ENCODE assay signal across 18 cellular contexts in genomic region chr22:49228431-49229037, GRCh38.
"Had no signal": no experiment of that assay in that cellular context is flagged by ENCODE, and none has a peak within 500 bp of the region (broad histone marks: within the 10 kb centered on the region; RNA-seq: fewer than 3 reads in every experiment).

No MANE protein-coding gene starts in this region.

- H3K27ac ChIP-seq: epithelial cell of prostate, foreskin keratinocyte, hepatocyte, upper lobe of right lung, VCaP had no signal

- H3K4me1 ChIP-seq: foreskin keratinocyte, upper lobe of right lung had no signal

- H3K9me3 ChIP-seq: upper lobe of right lung had no signal

- H3K4me3 ChIP-seq: hepatocyte, upper lobe of right lung had no signal

- H3K36me3 ChIP-seq: upper lobe of right lung had no signal

- H3K27me3 ChIP-seq: foreskin keratinocyte, hepatocyte, upper lobe of right lung had no signal

- ATAC-seq: activated T-helper 17 cell treated with anti-CD3 and anti-CD28 coated beads, Interleukin-2, amount 50 U/mL, for 72 hours; effector memory CD8-positive, alpha-beta T cell; foreskin keratinocyte; right cardiac atrium; upper lobe of right lung had no signal

- DNase-seq: activated CD4-positive, alpha-beta T cell treated with anti-CD3 and anti-CD28 coated beads, Interleukin-2, amount 50 U/mL, for 4 hours; activated naive CD4-positive, alpha-beta T cell; activated naive CD8-positive, alpha-beta T cell treated with anti-CD3 and anti-CD28 coated beads for 36 hours; activated T-cell treated with anti-CD3 and anti-CD28 coated beads, Interleukin-2, amount 50 U/mL, for 1 hour; amniotic stem cell; dermis blood vessel endothelial cell; effector memory CD8-positive, alpha-beta T cell; foreskin keratinocyte; small intestine; stimulated activated CD4-positive, alpha-beta T cell treated with anti-CD3 and anti-CD28 coated beads, Interleukin-15, amount 100 ng/mL, for 24 hours; stimulated activated CD4-positive, alpha-beta T cell treated with anti-CD3 and anti-CD28 coated beads, Interleukin-2, amount 100 ng/mL, for 48 hours; T-helper 2 cell; upper lobe of right lung had no signal
